ENCODE assay signal across 8 cellular contexts in the genomic region with DNA sequence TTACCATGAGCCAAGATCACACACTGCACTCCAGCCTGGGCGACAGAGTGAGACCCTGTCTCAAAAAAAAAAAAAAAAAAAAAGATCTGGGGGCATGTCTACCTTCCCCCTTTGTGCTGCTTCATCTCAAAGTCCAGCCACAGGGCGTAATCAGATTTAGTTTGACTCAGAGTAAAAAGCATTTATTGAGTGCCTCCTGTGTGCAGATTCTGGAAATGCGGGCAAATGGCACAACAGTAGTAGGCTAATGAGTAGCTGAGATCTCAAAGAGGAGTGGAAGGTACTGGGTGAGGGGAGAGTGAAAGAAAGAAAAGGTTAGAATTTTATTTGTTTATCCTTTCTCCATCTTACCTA. TPM values are rescaled to one million over a fixed set of nuclear protein-coding genes. Genes with fewer than 3 reads are reported as not detected.
A peak's percentile ranks its signal among the peaks of the same experiment; 100 is the strongest.
DNase-seq lines count a peak whose midpoint lies in the region; ATAC-seq and TF ChIP-seq lines count a peak whose summit lies in the region.

No MANE protein-coding gene starts in this region.

- H3K9me2 ChIP-seq in GM23248 (ENCODE audit: insufficient read depth), result no peaks in the 10 kb centered on the region

- H3K27me3 ChIP-seq in GM23248 (replicated peaks; ENCODE audit: insufficient read depth), result no peaks in the 10 kb centered on the region
- no peaks in the 10 kb centered on the region for H3K27me3 ChIP-seq in RWPE2 (ENCODE audit: insufficient read depth, poor library complexity, severe bottlenecking)

- TF ChIP-seq POLR2A in erythroblast (IDR thresholded peaks at IDR 0.05; ENCODE audit: low read length), result no peak

- no peaks in the 10 kb centered on the region for H4K20me1 ChIP-seq in GM23248 (ENCODE audit: insufficient read depth)

- H3K4me2 ChIP-seq in GM23248 (ENCODE audit: unreplicated experiment), result no peak overlapping the region

- TF ChIP-seq CTCF in RWPE2 (IDR thresholded peaks at IDR 0.05; ENCODE audit: poor library complexity, severe bottlenecking) (peak; percentile 8), retinal pigment epithelial cell (conservative IDR thresholded peaks at IDR 0.05; ENCODE audit: low read depth, low read length) (peak; percentile 23)

- DNase-seq in GM23248 (peak; percentile 54), RWPE2 (ENCODE audit: low spot score) (no peak), erythroblast (lab: John Stamatoyannopoulos, UW) (peak; percentile 53 to 57), retinal pigment epithelial cell (ENCODE audit: low read depth) (no peak), HuH-7 (ENCODE audit: low spot score) (no peak), activated T-cell treated with anti-CD3 and anti-CD28 coated beads for 4 hours (no peak)

- ATAC-seq in RWPE2 (ENCODE audit: low read depth) (no peak), GM18498 (IDR thresholded peaks at IDR 0.05; ENCODE audit: unreplicated experiment) (no peak), GM21619 (IDR thresholded peaks at IDR 0.05; ENCODE audit: unreplicated experiment) (no peak)

- in situ Hi-C loops in GM23248 (cut with MboI), result no loop called here

- H3K27ac ChIP-seq in GM23248 (peak overlapping the region; percentile 93; the same call in 1 of the 2 replicates), RWPE2 (ENCODE audit: poor library complexity, severe bottlenecking) (no peak overlapping the region)

- H3K4me1 ChIP-seq in GM23248 (ENCODE audit: insufficient read depth) (peaks cover 77% of the 10 kb centered on the region), RWPE2 (ENCODE audit: insufficient read depth, poor library complexity, severe bottlenecking) (peaks cover 53% of the 10 kb centered on the region)

- H3K36me3 ChIP-seq in GM23248 (ENCODE audit: low read depth), result no peaks in the 10 kb centered on the region
- no peaks in the 10 kb centered on the region for H3K36me3 ChIP-seq in RWPE2 (ENCODE audit: low read depth)

- H3K4me3 ChIP-seq in GM23248, result no peak overlapping the region
- H3K4me3 ChIP-seq in RWPE2 (ENCODE audit: severe bottlenecking), result no peak overlapping the region
- H3K4me3 ChIP-seq in retinal pigment epithelial cell (ENCODE audit: low read length), result no peak overlapping the region

- no peaks in the 10 kb centered on the region for H3K9me3 ChIP-seq in GM23248 (ENCODE audit: low read depth)
- no peaks in the 10 kb centered on the region for H3K9me3 ChIP-seq in RWPE2 (ENCODE audit: severe bottlenecking)

- no peaks in the 10 kb centered on the region for H3K79me2 ChIP-seq in GM23248 (ENCODE audit: insufficient read depth)

- no peak overlapping the region for H3K9ac ChIP-seq in GM23248

- H2AFZ ChIP-seq in GM23248, result no peak overlapping the region

- WGBS in GM23248 (ENCODE audit: low coverage in 1 of 2, low lambda C conversion rate in 2 of 2, missing lambda C conversion rate in 2 of 2), 2 experiments, result 75 to 87% methylated on average over 3 of the region's 3 CpGs

- peaks cover 57% of the 10 kb centered on the region for H3F3A ChIP-seq in GM23248 (ENCODE audit: insufficient read depth)

RNA-seq across cellular contexts. Expression of gene NR1D1, which starts 9.1 kb away (rescaled TPM):
- 0.76 and 2.4 TPM in 2 replicates for total RNA-seq in GM23248 (2014; rRNA removed; shearing (Covaris generic))
- 4.6 and 5.4 TPM in 2 replicates for polyA plus RNA-seq in GM23248 (2016; fragmentation: Nextera tagmentation; extraction: Ambion mirVana)

RNA-seq across cellular contexts. Expression of gene MSL1, which starts 12.3 kb away (rescaled TPM):
- 45.3 and 76.1 TPM in 2 replicates for total RNA-seq in GM23248 (2014; rRNA removed; shearing (Covaris generic))
- 8.9 and 9.0 TPM in 2 replicates for polyA plus RNA-seq in GM23248 (2016; fragmentation: Nextera tagmentation; extraction: Ambion mirVana)

RNA-seq across cellular contexts. Expression of gene CASC3, which starts 30.9 kb away (rescaled TPM):
- total RNA-seq in GM23248 (2014; rRNA removed; shearing (Covaris generic)), result 28.7 and 49.3 TPM in 2 replicates
- 37.1 and 39.1 TPM in 2 replicates for polyA plus RNA-seq in GM23248 (2016; fragmentation: Nextera tagmentation; extraction: Ambion mirVana)

RNA-seq across cellular contexts. Expression of gene THRA, which starts 46.7 kb away (rescaled TPM):
- total RNA-seq in GM23248 (2014; rRNA removed; shearing (Covaris generic)), result 33.3 and 36.2 TPM in 2 replicates
- 15.8 and 16.4 TPM in 2 replicates for polyA plus RNA-seq in GM23248 (2016; fragmentation: Nextera tagmentation; extraction: Ambion mirVana)

RNA-seq across cellular contexts. Expression of gene MED24, which starts 55.2 kb away (rescaled TPM):
- total RNA-seq in GM23248 (2014; rRNA removed; shearing (Covaris generic)), result 35.3 and 37.3 TPM in 2 replicates
- 33.6 and 35.2 TPM in 2 replicates for polyA plus RNA-seq in GM23248 (2016; fragmentation: Nextera tagmentation; extraction: Ambion mirVana)

Comparison
In these comparisons a context has a peak if more than half of its experiments do, and no peak if none do; other contexts are left out.
1. DNase-seq: peak in GM23248 (single experiment) and erythroblast (2 of 2); none in RWPE2 (single experiment), retinal pigment epithelial cell (single experiment), HuH-7 (single experiment) and activated T-cell treated with anti-CD3 and anti-CD28 coated beads for 4 hours (single experiment).